ENCODE assay signal across 11 cellular contexts in the genomic region with DNA sequence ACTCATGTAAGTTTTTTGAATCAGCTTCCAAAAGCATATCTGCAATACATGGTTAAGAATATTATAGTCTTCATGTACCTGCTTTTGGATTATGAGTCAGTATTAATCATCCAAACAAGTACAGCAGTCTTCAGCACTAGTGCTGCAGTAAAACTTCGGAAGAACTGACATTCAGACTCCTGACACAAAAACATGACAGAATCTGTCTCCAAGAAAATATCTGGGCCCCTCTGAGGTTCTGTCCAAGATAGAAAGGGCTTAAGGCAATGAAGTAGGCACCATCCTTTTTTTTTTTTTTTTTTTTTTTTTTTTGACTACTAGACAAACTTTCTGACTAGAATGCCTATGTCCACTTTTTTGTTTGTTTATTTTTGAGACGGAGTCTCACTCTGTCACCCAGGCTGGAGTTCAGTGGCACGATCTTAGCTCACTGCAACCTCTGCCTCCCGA.
DNase-seq lines count a peak whose midpoint lies in the region; ATAC-seq, FAIRE-seq and TF ChIP-seq lines count a peak whose summit lies in the region.
"Had no signal": no experiment of that assay in that cellular context is flagged by ENCODE, and none has a peak within 500 bp of the region (broad histone marks: within the 10 kb centered on the region; RNA-seq: fewer than 3 reads in every experiment).

No MANE protein-coding gene starts in this region.

- H3K4me2 ChIP-seq in osteoblast (ENCODE audit: insufficient read depth, low read length), result peak overlapping the region; percentile 0

- ATAC-seq in body of pancreas, result no peak

- H3K9me3 ChIP-seq in osteoblast (ENCODE audit: low read depth, low read length), result no peaks in the 10 kb centered on the region
- no peaks in the 10 kb centered on the region for H3K9me3 ChIP-seq in body of pancreas

- peaks cover 80% of the 10 kb centered on the region for H4K20me1 ChIP-seq in osteoblast (ENCODE audit: insufficient read depth, low read length)

- no peaks in the 10 kb centered on the region for H3K36me3 ChIP-seq in osteoblast (ENCODE audit: insufficient read depth, low read length)
- H3K36me3 ChIP-seq in body of pancreas (replicated peaks in 1 of 2; ENCODE audit: insufficient read depth in 1 of 2, low read depth in 2 of 2), result no peaks in the 10 kb centered on the region

- DNase-seq in EH (ENCODE audit: low read depth) (peak; percentile 62), OCI-M1 (lab: John Stamatoyannopoulos, UW) (peak; percentile 35), erythroblast (lab: John Stamatoyannopoulos, UW) (peak; percentile 44 to 67), osteoblast (ENCODE audit: insufficient read length, low spot score, missing footprints) (no peak), body of pancreas (no peak), occipital lobe (lab: John Stamatoyannopoulos, UW) (no peak), GM12891 (ENCODE audit: insufficient read length, low spot score) (no peak)
- no peak for DNase-seq in effector CD4-positive, alpha-beta T cell
- DNase-seq: activated naive CD4-positive, alpha-beta T cell treated with anti-CD3 and anti-CD28 coated beads, Interleukin-2, amount 10 ng/mL, durations not matched to agents 7 days and 5 days; NCI-H146; posterior cingulate gyrus had no signal

- H3K27me3 ChIP-seq in osteoblast (ENCODE audit: insufficient read depth, low read length) (no peaks in the 10 kb centered on the region), body of pancreas (no peaks in the 10 kb centered on the region)

- H3K4me1 ChIP-seq in osteoblast (ENCODE audit: insufficient read depth, low read length), result peaks cover 45% of the 10 kb centered on the region
- H3K4me1 ChIP-seq in body of pancreas, result peaks cover 42% of the 10 kb centered on the region

- FAIRE-seq in GM12891 (lab: Jason Lieb, UNC), result no peak

- WGBS in body of pancreas, 2 donors, result 66 to 67% methylated on average over 4 of the region's 4 CpGs

- intact Hi-C loops in body of pancreas (cut with DNase I), result no loop called here

- no peak overlapping the region for H2AFZ ChIP-seq in osteoblast (ENCODE audit: low read length)

- H3K79me2 ChIP-seq in osteoblast (ENCODE audit: insufficient read depth, low read length), result peaks cover 97% of the 10 kb centered on the region

- H3K4me3 ChIP-seq in osteoblast (ENCODE audit: insufficient read depth, low read length), result no peak overlapping the region
- H3K4me3 ChIP-seq in body of pancreas, result no peak overlapping the region

- TF ChIP-seq CTCF in osteoblast (IDR thresholded peaks at IDR 0.05; ENCODE audit: extremely low read depth, low read depth, low read length), result no peak
- no peak for TF ChIP-seq CTCF in body of pancreas (IDR thresholded peaks at IDR 0.05)

- no peak for TF ChIP-seq POLR2A in erythroblast (IDR thresholded peaks at IDR 0.05; ENCODE audit: low read length)
- TF ChIP-seq POLR2A in body of pancreas (IDR thresholded peaks at IDR 0.05), result no peak
- no peak for TF ChIP-seq POLR2A in GM12891 (IDR thresholded peaks at IDR 0.05; ENCODE audit: low read depth, low read length)

- H3K27ac ChIP-seq in osteoblast (ENCODE audit: low read depth, low read length) (no peak overlapping the region), body of pancreas (peak overlapping the region in 1 of 4 donors; percentile 4)

TF ChIP-seq in GM12891, 5 proteins besides CTCF, POLR2A, EP300 and RAD21:
- TF ChIP-seq POLR2AphosphoS5 (IDR thresholded peaks at IDR 0.05; ENCODE audit: low read depth, low read length), result no peak
- no peak for TF ChIP-seq POU2F2 (IDR thresholded peaks at IDR 0.05; ENCODE audit: low read depth, low read length)
- TF ChIP-seq SPI1 (IDR thresholded peaks at IDR 0.05; ENCODE audit: low read depth, low read length), result no peak
- no peak for TF ChIP-seq TAF1 (IDR thresholded peaks at IDR 0.05; ENCODE audit: low read depth, low read length)
- no peak for TF ChIP-seq PAX5 (IDR thresholded peaks at IDR 0.05; ENCODE audit: insufficient read depth, low read length, severe bottlenecking)

Comparison
In these comparisons a context has a peak if more than half of its experiments do, and no peak if none do; other contexts are left out.
1. DNase-seq: peak in EH (single experiment), OCI-M1 (single experiment) and erythroblast (2 of 2); none in osteoblast (single experiment), body of pancreas (0 of 4), effector CD4-positive, alpha-beta T cell (single experiment), occipital lobe (single experiment) and GM12891 (single experiment).